Comparison of ENCODE assay signal across 24 cellular contexts in the genomic region with DNA sequence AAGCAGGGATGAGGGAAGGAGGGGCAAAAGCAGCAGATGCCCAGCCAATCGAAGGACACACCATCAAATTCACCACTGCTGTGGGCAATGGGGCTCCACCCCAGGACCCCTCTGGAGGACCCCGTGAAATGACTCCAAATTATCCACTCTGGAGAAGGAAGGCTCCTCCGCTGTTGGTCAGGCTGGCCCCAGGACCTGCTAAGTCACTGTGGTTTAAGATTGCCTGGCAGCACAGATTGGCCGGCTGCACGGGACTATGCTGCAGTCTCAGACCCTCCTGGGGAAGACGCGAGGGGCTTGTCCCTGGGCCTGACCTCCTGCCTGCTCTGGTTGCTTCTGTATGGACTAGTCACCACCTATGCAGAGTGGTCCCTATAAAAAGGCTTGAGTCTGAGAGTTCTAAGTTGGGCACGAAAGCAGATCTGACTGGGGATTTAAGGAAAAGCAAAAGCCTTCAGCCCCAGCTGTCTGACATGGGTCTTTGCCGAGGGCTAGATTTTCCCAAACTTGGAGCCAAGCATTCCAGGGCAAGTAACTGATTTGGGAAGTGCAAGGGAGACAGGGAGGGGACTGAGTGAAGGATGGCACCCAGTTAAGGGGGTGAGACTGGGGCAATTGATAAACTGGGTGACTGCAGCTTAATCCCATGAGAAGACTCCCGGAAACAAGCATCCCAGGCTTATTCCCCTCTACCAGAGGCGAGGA.
"Had no signal": no experiment of that assay in that cellular context is flagged by ENCODE, and none has a peak within 500 bp of the region (broad histone marks: within the 10 kb centered on the region; RNA-seq: fewer than 3 reads in every experiment).

No MANE protein-coding gene starts in this region.

- H3K9me3 ChIP-seq: left lung, lower lobe of right lung, right lobe of liver, suprapubic skin, tibial artery had no signal

- H3K4me3 ChIP-seq: left lung, lower lobe of right lung, neural progenitor cell, right lobe of liver, skin epidermis, suprapubic skin, tibial artery had no signal

- H3K4me2 ChIP-seq: neural progenitor cell had no signal

- ATAC-seq: activated T-cell treated with anti-CD3 and anti-CD28 coated beads, Interleukin-2, amount 50 U/mL, for 4 hours; left lung; lower lobe of right lung; naive thymus-derived CD4-positive, alpha-beta T cell; right lobe of liver; stimulated activated memory B cell treated with anti-CD40 and anti-IgM and Interleukin-4, amounts not matched to agents 10 μg/mL and 1 μg/mL and 100 μg/mL, for 72 hours had no signal

- H3K36me3 ChIP-seq: left lung, lower lobe of right lung, neural progenitor cell, right lobe of liver, suprapubic skin, tibial artery had no signal

- H3K9ac ChIP-seq: neural progenitor cell had no signal

- H3K4me1 ChIP-seq: right lobe of liver had no signal

- H3K27me3 ChIP-seq: neural progenitor cell, right lobe of liver, suprapubic skin had no signal

- H3K27me3 Mint-ChIP-seq: stimulated activated memory B cell treated with anti-CD40 and anti-IgM and Interleukin-4, amounts not matched to agents 10 μg/mL and 1 μg/mL and 100 μg/mL, for 72 hours had no signal

- H3K36me3 Mint-ChIP-seq: activated naive CD8-positive, alpha-beta T cell; naive thymus-derived CD4-positive, alpha-beta T cell; neural progenitor cell; stimulated activated memory B cell treated with anti-CD40 and anti-IgM and Interleukin-4, amounts not matched to agents 10 μg/mL and 1 μg/mL and 100 μg/mL, for 72 hours had no signal

- H3K27ac ChIP-seq: epithelial cell of prostate, left lung, lower lobe of right lung, neural progenitor cell, right lobe of liver, skin epidermis, suprapubic skin, tibial artery, VCaP had no signal

- H3K9me3 Mint-ChIP-seq: activated T-cell treated with anti-CD3 and anti-CD28 coated beads, Interleukin-2, amount 50 U/mL, for 4 hours; activated T-helper 2 cell treated with anti-CD3 and anti-CD28 coated beads, Interferon-gamma antibody, Interleukin-2, Interleukin-4, amounts not matched to agents 10 μg/mL and 5 μg/mL and 100 μg/mL, durations not matched to agents 14 hours and 24 hours and 36 hours; central memory CD8-positive, alpha-beta T cell; dendritic cell treated with granulocyte-macrophage colony-stimulating factor and Interleukin-4, amounts not matched to agents 40 ng/mL and 50 ng/mL, for 4 days; naive thymus-derived CD4-positive, alpha-beta T cell; neural progenitor cell; stimulated activated memory B cell treated with anti-CD40 and anti-IgM and Interleukin-4, amounts not matched to agents 10 μg/mL and 1 μg/mL and 100 μg/mL, for 72 hours; T-helper 1 cell treated with Interleukin-12 subunit alpha and Interleukin-12 subunit beta and Interleukin-4 antibody, amounts not matched to agents 30 μg/mL and 1 μg/mL, for 36 hours had no signal

- H3K27ac Mint-ChIP-seq: activated naive CD8-positive, alpha-beta T cell; activated T-helper 2 cell treated with anti-CD3 and anti-CD28 coated beads, Interferon-gamma antibody, Interleukin-2, Interleukin-4, amounts not matched to agents 10 μg/mL and 5 μg/mL and 100 μg/mL, durations not matched to agents 14 hours and 24 hours and 36 hours; naive thymus-derived CD4-positive, alpha-beta T cell; neural progenitor cell; stimulated activated memory B cell treated with anti-CD40 and anti-IgM and Interleukin-4, amounts not matched to agents 10 μg/mL and 1 μg/mL and 100 μg/mL, for 72 hours; T-helper 1 cell treated with Interleukin-12 subunit alpha and Interleukin-12 subunit beta and Interleukin-4 antibody, amounts not matched to agents 30 μg/mL and 1 μg/mL, for 36 hours had no signal

- H2AFZ ChIP-seq: neural progenitor cell had no signal

- H3K4me1 Mint-ChIP-seq: central memory CD8-positive, alpha-beta T cell; stimulated activated memory B cell treated with anti-CD40 and anti-IgM and Interleukin-4, amounts not matched to agents 10 μg/mL and 1 μg/mL and 100 μg/mL, for 72 hours had no signal

- H3K4me3 Mint-ChIP-seq: activated naive CD8-positive, alpha-beta T cell; activated T-cell treated with anti-CD3 and anti-CD28 coated beads, Interleukin-2, amount 50 U/mL, for 4 hours; central memory CD8-positive, alpha-beta T cell; dendritic cell treated with granulocyte-macrophage colony-stimulating factor and Interleukin-4, amounts not matched to agents 40 ng/mL and 50 ng/mL, for 4 days; naive thymus-derived CD4-positive, alpha-beta T cell; neural progenitor cell; stimulated activated memory B cell treated with anti-CD40 and anti-IgM and Interleukin-4, amounts not matched to agents 10 μg/mL and 1 μg/mL and 100 μg/mL, for 72 hours; T-helper 1 cell treated with Interleukin-12 subunit alpha and Interleukin-12 subunit beta and Interleukin-4 antibody, amounts not matched to agents 30 μg/mL and 1 μg/mL, for 36 hours had no signal

- DNase-seq: activated CD4-positive, alpha-beta T cell treated with anti-CD3 and anti-CD28 coated beads for 4 hours; activated CD4-positive, alpha-beta T cell treated with anti-CD3 and anti-CD28 coated beads, Interleukin-2, amount 50 U/mL, for 4 hours; activated naive CD4-positive, alpha-beta T cell treated with Interleukin-2 at 50 U/mL for 16 hours; activated T-cell treated with anti-CD3 and anti-CD28 coated beads, Interleukin-2, amount 50 U/mL, for 4 hours; anterior cingulate cortex; lower lobe of right lung; naive thymus-derived CD4-positive, alpha-beta T cell; stimulated activated CD4-positive, alpha-beta T cell treated with anti-CD3 and anti-CD28 coated beads, Interleukin-4, amount 100 ng/mL, for 24 hours; SW 1271; T-helper 9 cell had no signal
